In the genomic region with DNA sequence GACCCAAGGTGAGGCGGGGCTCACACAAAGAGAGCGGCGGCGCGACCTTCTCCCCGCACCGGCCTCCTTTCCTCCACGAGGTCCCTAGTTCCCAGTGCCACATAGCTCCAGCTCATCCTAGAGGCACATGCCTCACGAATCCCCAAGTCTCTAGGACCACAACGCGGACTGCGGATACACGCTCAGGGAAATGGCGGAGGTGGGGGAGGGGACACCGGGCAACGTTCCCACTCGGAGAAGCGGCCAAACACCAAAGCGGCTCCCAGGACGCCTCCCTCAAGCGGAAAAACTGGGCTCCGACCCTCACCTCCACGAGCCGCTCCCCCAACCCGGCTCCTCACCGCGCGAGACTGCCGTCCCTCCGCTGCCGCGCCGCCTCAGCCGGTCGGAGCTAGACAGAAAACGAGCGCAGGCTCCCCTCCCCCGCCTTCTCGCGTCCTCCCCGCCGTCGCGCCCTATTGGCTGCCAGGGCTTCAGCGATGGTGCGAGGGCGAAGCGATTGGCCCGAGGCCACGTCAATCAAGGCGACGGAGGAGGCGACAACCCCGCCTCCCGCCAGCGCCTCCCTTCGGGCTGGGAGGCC, we compare ENCODE assay signal across 1 cellular context.
TF ChIP-seq lines count a peak whose summit lies in the region.

A gene (minus strand): TSS at position 404 of the 583 bp plus-strand sequence. CDS start 1,963 bp downstream, outside the sequence.

TF ChIP-seq in H1, 55 proteins besides CTCF, POLR2A, EP300 and RAD21:
- TF ChIP-seq TAF7 (optimal IDR thresholded peaks at IDR 0.05; ENCODE audit: borderline replicate concordance, low read depth, low read length) (peak; percentile 57), ASH2L (IDR thresholded peaks at IDR 0.05; ENCODE audit: low read length) (peak; percentile 61), HDAC2 (IDR thresholded peaks at IDR 0.05; ENCODE audit: borderline replicate concordance in 1 of 2, low read depth in 2 of 2, low read length in 2 of 2) (0 out of 4 replicates have a peak, but pooled peaks of 1 of the 2 experiments have one; percentile 7), TCF12 (IDR thresholded peaks at IDR 0.05; ENCODE audit: low read depth, low read length) (no peak), CREB1 (IDR thresholded peaks at IDR 0.05) (peak; percentile 80), SP1 (IDR thresholded peaks at IDR 0.05; ENCODE audit: low read depth, low read length) (peak; percentile 97), SP2 (IDR thresholded peaks at IDR 0.05; ENCODE audit: low read length) (peak; percentile 88), CHD2 (IDR thresholded peaks at IDR 0.05; ENCODE audit: low read length) (0 out of 2 replicates have a peak, but pooled peaks have one; percentile 51), CEBPB (IDR thresholded peaks at IDR 0.05; ENCODE audit: low read depth, low read length) (no peak), SIX5 (IDR thresholded peaks at IDR 0.05; ENCODE audit: low read depth, low read length) (no peak), TEAD4 (IDR thresholded peaks at IDR 0.05; ENCODE audit: low read depth, low read length) (no peak), TAF1 (IDR thresholded peaks at IDR 0.05; ENCODE audit: low read depth, low read length) (peak; percentile 82), SP4 (IDR thresholded peaks at IDR 0.05; ENCODE audit: low read length) (peak; percentile 84; the same call in 1 of the 2 replicates), NANOG (IDR thresholded peaks at IDR 0.05; ENCODE audit: insufficient read depth, low read depth, low read length, poor library complexity, severe bottlenecking) (peak; percentile 5), POU5F1 (IDR thresholded peaks at IDR 0.05; ENCODE audit: low read depth, low read length) (no peak), PHF8 (conservative IDR thresholded peaks at IDR 0.05; ENCODE audit: low read depth, low read length) (peak; percentile 84), TBP (IDR thresholded peaks at IDR 0.05; ENCODE audit: low read depth, low read length) (peak; percentile 53; the same call in 1 of the 2 replicates), POLR2AphosphoS5 (IDR thresholded peaks at IDR 0.05; ENCODE audit: low read depth, low read length) (peak; percentile 35; the same call in 1 of the 2 replicates)
- TF ChIP-seq, protein P1, sequence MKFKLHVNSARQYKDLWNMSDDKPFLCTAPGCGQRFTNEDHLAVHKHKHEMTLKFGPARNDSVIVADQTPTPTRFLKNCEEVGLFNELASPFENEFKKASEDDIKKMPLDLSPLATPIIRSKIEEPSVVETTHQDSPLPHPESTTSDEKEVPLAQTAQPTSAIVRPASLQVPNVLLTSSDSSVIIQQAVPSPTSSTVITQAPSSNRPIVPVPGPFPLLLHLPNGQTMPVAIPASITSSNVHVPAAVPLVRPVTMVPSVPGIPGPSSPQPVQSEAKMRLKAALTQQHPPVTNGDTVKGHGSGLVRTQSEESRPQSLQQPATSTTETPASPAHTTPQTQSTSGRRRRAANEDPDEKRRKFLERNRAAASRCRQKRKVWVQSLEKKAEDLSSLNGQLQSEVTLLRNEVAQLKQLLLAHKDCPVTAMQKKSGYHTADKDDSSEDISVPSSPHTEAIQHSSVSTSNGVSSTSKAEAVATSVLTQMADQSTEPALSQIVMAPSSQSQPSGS (IDR thresholded peaks at IDR 0.05; ENCODE audit: low read length): no peak
- TF ChIP-seq, protein P2, sequence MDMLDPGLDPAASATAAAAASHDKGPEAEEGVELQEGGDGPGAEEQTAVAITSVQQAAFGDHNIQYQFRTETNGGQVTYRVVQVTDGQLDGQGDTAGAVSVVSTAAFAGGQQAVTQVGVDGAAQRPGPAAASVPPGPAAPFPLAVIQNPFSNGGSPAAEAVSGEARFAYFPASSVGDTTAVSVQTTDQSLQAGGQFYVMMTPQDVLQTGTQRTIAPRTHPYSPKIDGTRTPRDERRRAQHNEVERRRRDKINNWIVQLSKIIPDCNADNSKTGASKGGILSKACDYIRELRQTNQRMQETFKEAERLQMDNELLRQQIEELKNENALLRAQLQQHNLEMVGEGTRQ (IDR thresholded peaks at IDR 0.05; ENCODE audit: low read length): no peak
- TF ChIP-seq, protein P3, sequence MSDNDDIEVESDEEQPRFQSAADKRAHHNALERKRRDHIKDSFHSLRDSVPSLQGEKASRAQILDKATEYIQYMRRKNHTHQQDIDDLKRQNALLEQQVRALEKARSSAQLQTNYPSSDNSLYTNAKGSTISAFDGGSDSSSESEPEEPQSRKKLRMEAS (IDR thresholded peaks at IDR 0.05): no peak
